Comparison of ENCODE assay signal across 22 cellular contexts in genomic region chr1:76585980-76586674, GRCh38.
DNase-seq lines count a peak whose midpoint lies in the region; ATAC-seq, FAIRE-seq and TF ChIP-seq lines count a peak whose summit lies in the region.
"Had no signal": no experiment of that assay in that cellular context is flagged by ENCODE, and none has a peak within 500 bp of the region (broad histone marks: within the 10 kb centered on the region; RNA-seq: fewer than 3 reads in every experiment).

No MANE protein-coding gene starts in this region.

- ATAC-seq in SK-N-SH treated with all-trans-retinoic acid at 6 μM for 48 hours (no peak), GM21825 (IDR thresholded peaks at IDR 0.05; ENCODE audit: unreplicated experiment) (no peak)
- ATAC-seq: A549, GM23338, HCT116 had no signal

- intact Hi-C loops in tibial artery (cut with DNase I; ENCODE audit: low total_unique reads): no loop called here

- TF ChIP-seq CTCF in hepatocyte (IDR thresholded peaks at IDR 0.05; ENCODE audit: poor library complexity) (no peak), tibial artery (IDR thresholded peaks at IDR 0.05) (no peak)

- H3K79me2 ChIP-seq in hepatocyte: no peaks in the 10 kb centered on the region

- H4K20me1 ChIP-seq in hepatocyte (ENCODE audit: insufficient read depth, poor library complexity, severe bottlenecking): no peaks in the 10 kb centered on the region

- WGBS in hepatocyte (ENCODE audit: low lambda C conversion rate, missing lambda C conversion rate): 68% methylated on average over 4 of the region's 4 CpGs

- DNase-seq in NCI-H82 (lab: John Stamatoyannopoulos, UW) (peak; percentile 13), NCI-H82 treated with DMSO at 0.1 percent for 48 hours (lab: John Stamatoyannopoulos, UW; ENCODE audit: unreplicated experiment) (no peak), hepatocyte (ENCODE audit: low spot score) (no peak), GM12892 (ENCODE audit: insufficient read length) (no peak), tibial artery (no peak), GM19239 (ENCODE audit: insufficient read length, low spot score) (no peak)
- DNase-seq: 8988T; C1 segment of cervical spinal cord; Calu3; CD4-positive, alpha-beta memory T cell; COR-L47; DMS53; DMS79 treated with DMSO at 0.1 percent for 48 hours; GF-D8; H9; HFFc6 had no signal

- no peak overlapping the region for H2AFZ ChIP-seq in hepatocyte
- H2AFZ ChIP-seq: GM23338 had no signal

- H3K27me3 ChIP-seq in hepatocyte (no peaks in the 10 kb centered on the region), tibial artery (no peaks in the 10 kb centered on the region)

- H3K4me1 ChIP-seq in hepatocyte (ENCODE audit: insufficient read depth): peaks cover 13% of the 10 kb centered on the region
- no peaks in the 10 kb centered on the region for H3K4me1 ChIP-seq in tibial artery
- H3K4me1 ChIP-seq: A549 had no signal

- H3K36me3 ChIP-seq in hepatocyte (replicated peaks; ENCODE audit: insufficient read depth, low read depth): no peaks in the 10 kb centered on the region
- no peaks in the 10 kb centered on the region for H3K36me3 ChIP-seq in tibial artery

- H3K4me3 ChIP-seq in hepatocyte (no peak overlapping the region), tibial artery (no peak overlapping the region)
- H3K4me3 ChIP-seq: A549, GM23338 had no signal

- FAIRE-seq in GM12892 (lab: Jason Lieb, UNC): no peak
- FAIRE-seq in GM19239 (lab: Jason Lieb, UNC): no peak
- FAIRE-seq: A549, GM12891 had no signal

- H3K4me2 ChIP-seq in hepatocyte: peak overlapping the region; percentile 13
- H3K4me2 ChIP-seq: A549, GM23338 had no signal

- no peak overlapping the region for H3K27ac ChIP-seq in hepatocyte
- no peak overlapping the region for H3K27ac ChIP-seq in tibial artery
- H3K27ac ChIP-seq: A549 had no signal

- H3K9me3 ChIP-seq in hepatocyte (ENCODE audit: low read depth) (no peaks in the 10 kb centered on the region), tibial artery (no peaks in the 10 kb centered on the region)
- H3K9me3 ChIP-seq: A549 had no signal

- no peaks in the 10 kb centered on the region for H3K9me2 ChIP-seq in hepatocyte (replicated peaks; ENCODE audit: insufficient read depth)

- TF ChIP-seq POLR2A in GM12892 (IDR thresholded peaks at IDR 0.05; ENCODE audit: low read depth, low read length): no peak

TF ChIP-seq in SK-N-SH treated with all-trans-retinoic acid at 6 μM for 48 hours, 23 proteins besides CTCF, POLR2A, EP300 and RAD21:
- TF ChIP-seq CSDC2 (CRISPR knock-in tag; IDR thresholded peaks at IDR 0.05) (no peak), ESRRG (CRISPR knock-in tag; IDR thresholded peaks at IDR 0.05) (no peak), TCF4 (CRISPR knock-in tag; IDR thresholded peaks at IDR 0.05; ENCODE audit: borderline replicate concordance) (0 out of 2 replicates have a peak, but pooled peaks have one; percentile 15)
